Comparison of ENCODE assay signal across 1 cellular context in genomic region chr1:75539230-75540116, GRCh38.
TF ChIP-seq lines count a peak whose summit lies in the region.

No MANE protein-coding gene starts in this region.

TF ChIP-seq in SK-N-SH, 30 proteins besides CTCF, POLR2A, EP300 and RAD21 (continued from another document):
- TF ChIP-seq, protein P1, sequence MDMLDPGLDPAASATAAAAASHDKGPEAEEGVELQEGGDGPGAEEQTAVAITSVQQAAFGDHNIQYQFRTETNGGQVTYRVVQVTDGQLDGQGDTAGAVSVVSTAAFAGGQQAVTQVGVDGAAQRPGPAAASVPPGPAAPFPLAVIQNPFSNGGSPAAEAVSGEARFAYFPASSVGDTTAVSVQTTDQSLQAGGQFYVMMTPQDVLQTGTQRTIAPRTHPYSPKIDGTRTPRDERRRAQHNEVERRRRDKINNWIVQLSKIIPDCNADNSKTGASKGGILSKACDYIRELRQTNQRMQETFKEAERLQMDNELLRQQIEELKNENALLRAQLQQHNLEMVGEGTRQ (IDR thresholded peaks at IDR 0.05; ENCODE audit: borderline replicate concordance, low read depth, low read length) = no peak
- TF ChIP-seq SIN3A (IDR thresholded peaks at IDR 0.05; ENCODE audit: borderline replicate concordance, low read depth, low read length) = no peak
- peak; percentile 76; the same call in 1 of the 2 replicates for TF ChIP-seq NFIC (IDR thresholded peaks at IDR 0.05; ENCODE audit: borderline replicate concordance)
- no peak for TF ChIP-seq RXRA (IDR thresholded peaks at IDR 0.05; ENCODE audit: borderline replicate concordance, low read depth)
- TF ChIP-seq, protein P2, sequence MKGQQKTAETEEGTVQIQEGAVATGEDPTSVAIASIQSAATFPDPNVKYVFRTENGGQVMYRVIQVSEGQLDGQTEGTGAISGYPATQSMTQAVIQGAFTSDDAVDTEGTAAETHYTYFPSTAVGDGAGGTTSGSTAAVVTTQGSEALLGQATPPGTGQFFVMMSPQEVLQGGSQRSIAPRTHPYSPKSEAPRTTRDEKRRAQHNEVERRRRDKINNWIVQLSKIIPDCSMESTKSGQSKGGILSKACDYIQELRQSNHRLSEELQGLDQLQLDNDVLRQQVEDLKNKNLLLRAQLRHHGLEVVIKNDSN (IDR thresholded peaks at IDR 0.05; ENCODE audit: borderline replicate concordance, low read depth) = no peak
- TF ChIP-seq, protein P3, sequence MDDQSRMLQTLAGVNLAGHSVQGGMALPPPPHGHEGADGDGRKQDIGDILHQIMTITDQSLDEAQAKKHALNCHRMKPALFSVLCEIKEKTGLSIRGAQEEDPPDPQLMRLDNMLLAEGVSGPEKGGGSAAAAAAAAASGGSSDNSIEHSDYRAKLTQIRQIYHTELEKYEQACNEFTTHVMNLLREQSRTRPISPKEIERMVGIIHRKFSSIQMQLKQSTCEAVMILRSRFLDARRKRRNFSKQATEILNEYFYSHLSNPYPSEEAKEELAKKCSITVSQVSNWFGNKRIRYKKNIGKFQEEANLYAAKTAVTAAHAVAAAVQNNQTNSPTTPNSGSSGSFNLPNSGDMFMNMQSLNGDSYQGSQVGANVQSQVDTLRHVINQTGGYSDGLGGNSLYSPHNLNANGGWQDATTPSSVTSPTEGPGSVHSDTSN (IDR thresholded peaks at IDR 0.05) = peak; percentile 85
- peak; percentile 75 for TF ChIP-seq JUND (IDR thresholded peaks at IDR 0.05)
